1 cellular context compared by ENCODE assay signal in the genomic region with DNA sequence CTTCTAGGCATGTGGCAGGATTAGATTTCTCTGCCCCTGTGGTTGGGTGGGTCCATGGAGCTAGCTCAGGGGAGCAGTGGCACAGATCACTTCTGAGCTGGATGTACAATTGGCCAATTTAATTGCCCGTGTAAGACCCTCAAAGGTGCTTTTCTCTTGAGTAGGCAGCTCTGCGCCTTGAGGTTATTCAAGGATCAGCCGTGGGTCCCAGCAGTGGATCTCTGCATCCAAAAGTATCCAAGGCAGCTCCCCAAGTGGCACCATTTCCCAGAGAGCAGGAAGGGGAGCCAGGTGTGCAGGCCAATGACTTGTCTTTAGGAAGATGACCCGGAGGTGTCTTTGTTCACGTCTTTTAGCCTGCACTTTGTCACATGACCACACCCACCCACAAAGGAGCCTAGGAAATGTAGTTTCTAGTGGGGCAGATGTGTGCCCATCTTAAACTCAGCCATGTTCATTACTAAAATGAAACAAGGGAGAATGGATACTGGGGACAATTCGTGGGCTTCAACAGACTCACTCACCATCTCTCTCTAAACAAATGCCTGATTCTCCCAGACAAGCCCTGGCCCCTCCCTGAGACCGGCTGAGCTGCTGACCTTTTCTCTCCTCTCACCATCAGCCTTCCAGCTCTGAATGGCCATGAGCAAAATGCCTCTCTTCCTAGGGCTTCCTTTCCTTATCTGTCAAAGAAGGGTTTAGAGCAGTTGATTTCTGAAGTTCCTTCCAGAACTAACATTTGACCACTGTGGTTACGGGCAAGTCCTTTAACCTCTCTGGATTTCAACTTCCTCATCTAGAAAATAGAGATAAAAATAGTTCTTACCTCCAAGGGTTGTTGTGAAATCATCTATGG.
TF ChIP-seq lines count a peak whose summit lies in the region.

No MANE protein-coding gene starts in this region.

TF ChIP-seq in GM23338, 12 proteins besides CTCF, POLR2A, EP300 and RAD21 (continued from another document):
- TF ChIP-seq, protein P1, sequence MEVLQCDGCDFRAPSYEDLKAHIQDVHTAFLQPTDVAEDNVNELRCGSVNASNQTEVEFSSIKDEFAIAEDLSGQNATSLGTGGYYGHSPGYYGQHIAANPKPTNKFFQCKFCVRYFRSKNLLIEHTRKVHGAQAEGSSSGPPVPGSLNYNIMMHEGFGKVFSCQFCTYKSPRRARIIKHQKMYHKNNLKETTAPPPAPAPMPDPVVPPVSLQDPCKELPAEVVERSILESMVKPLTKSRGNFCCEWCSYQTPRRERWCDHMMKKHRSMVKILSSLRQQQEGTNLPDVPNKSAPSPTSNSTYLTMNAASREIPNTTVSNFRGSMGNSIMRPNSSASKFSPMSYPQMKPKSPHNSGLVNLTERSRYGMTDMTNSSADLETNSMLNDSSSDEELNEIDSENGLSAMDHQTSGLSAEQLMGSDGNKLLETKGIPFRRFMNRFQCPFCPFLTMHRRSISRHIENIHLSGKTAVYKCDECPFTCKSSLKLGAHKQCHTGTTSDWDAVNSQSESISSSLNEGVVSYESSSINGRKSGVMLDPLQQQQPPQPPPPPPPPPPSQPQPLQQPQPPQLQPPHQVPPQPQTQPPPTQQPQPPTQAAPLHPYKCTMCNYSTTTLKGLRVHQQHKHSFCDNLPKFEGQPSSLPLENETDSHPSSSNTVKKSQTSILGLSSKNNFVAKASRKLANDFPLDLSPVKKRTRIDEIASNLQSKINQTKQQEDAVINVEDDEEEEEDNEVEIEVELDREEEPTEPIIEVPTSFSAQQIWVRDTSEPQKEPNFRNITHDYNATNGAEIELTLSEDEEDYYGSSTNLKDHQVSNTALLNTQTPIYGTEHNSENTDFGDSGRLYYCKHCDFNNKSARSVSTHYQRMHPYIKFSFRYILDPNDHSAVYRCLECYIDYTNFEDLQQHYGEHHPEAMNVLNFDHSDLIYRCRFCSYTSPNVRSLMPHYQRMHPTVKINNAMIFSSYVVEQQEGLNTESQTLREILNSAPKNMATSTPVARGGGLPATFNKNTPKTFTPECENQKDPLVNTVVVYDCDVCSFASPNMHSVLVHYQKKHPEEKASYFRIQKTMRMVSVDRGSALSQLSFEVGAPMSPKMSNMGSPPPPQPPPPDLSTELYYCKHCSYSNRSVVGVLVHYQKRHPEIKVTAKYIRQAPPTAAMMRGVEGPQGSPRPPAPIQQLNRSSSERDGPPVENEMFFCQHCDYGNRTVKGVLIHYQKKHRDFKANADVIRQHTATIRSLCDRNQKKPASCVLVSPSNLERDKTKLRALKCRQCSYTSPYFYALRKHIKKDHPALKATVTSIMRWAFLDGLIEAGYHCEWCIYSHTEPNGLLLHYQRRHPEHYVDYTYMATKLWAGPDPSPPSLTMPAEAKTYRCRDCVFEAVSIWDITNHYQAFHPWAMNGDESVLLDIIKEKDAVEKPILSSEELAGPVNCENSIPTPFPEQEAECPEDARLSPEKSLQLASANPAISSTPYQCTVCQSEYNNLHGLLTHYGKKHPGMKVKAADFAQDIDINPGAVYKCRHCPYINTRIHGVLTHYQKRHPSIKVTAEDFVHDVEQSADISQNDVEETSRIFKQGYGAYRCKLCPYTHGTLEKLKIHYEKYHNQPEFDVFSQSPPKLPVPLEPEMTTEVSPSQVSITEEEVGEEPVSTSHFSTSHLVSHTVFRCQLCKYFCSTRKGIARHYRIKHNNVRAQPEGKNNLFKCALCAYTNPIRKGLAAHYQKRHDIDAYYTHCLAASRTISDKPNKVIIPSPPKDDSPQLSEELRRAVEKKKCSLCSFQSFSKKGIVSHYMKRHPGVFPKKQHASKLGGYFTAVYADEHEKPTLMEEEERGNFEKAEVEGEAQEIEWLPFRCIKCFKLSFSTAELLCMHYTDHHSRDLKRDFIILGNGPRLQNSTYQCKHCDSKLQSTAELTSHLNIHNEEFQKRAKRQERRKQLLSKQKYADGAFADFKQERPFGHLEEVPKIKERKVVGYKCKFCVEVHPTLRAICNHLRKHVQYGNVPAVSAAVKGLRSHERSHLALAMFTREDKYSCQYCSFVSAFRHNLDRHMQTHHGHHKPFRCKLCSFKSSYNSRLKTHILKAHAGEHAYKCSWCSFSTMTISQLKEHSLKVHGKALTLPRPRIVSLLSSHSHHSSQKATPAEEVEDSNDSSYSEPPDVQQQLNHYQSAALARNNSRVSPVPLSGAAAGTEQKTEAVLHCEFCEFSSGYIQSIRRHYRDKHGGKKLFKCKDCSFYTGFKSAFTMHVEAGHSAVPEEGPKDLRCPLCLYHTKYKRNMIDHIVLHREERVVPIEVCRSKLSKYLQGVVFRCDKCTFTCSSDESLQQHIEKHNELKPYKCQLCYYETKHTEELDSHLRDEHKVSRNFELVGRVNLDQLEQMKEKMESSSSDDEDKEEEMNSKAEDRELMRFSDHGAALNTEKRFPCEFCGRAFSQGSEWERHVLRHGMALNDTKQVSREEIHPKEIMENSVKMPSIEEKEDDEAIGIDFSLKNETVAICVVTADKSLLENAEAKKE (CRISPR knock-in tag; IDR thresholded peaks at IDR 0.05), result no peak
- TF ChIP-seq EZH2 (IDR thresholded peaks at IDR 0.05; ENCODE audit: low read depth, unreplicated experiment) (no peak), ZNF114 (CRISPR knock-in tag; IDR thresholded peaks at IDR 0.05) (no peak), ZNF331 (CRISPR knock-in tag; IDR thresholded peaks at IDR 0.05; ENCODE audit: low read depth) (no peak), STAT1 (IDR thresholded peaks at IDR 0.05; ENCODE audit: unreplicated experiment) (no peak), JUNB (IDR thresholded peaks at IDR 0.05; ENCODE audit: unreplicated experiment) (no peak), CREB1 (CRISPR knock-in tag; IDR thresholded peaks at IDR 0.05; ENCODE audit: low read depth) (no peak), NANOG (IDR thresholded peaks at IDR 0.05; ENCODE audit: borderline replicate concordance) (no peak), EZH2phosphoT487 (IDR thresholded peaks at IDR 0.05; ENCODE audit: unreplicated experiment) (no peak)
- TF ChIP-seq, protein P2, sequence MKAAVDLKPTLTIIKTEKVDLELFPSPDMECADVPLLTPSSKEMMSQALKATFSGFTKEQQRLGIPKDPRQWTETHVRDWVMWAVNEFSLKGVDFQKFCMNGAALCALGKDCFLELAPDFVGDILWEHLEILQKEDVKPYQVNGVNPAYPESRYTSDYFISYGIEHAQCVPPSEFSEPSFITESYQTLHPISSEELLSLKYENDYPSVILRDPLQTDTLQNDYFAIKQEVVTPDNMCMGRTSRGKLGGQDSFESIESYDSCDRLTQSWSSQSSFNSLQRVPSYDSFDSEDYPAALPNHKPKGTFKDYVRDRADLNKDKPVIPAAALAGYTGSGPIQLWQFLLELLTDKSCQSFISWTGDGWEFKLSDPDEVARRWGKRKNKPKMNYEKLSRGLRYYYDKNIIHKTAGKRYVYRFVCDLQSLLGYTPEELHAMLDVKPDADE (IDR thresholded peaks at IDR 0.05), result no peak
- TF ChIP-seq, protein P3, sequence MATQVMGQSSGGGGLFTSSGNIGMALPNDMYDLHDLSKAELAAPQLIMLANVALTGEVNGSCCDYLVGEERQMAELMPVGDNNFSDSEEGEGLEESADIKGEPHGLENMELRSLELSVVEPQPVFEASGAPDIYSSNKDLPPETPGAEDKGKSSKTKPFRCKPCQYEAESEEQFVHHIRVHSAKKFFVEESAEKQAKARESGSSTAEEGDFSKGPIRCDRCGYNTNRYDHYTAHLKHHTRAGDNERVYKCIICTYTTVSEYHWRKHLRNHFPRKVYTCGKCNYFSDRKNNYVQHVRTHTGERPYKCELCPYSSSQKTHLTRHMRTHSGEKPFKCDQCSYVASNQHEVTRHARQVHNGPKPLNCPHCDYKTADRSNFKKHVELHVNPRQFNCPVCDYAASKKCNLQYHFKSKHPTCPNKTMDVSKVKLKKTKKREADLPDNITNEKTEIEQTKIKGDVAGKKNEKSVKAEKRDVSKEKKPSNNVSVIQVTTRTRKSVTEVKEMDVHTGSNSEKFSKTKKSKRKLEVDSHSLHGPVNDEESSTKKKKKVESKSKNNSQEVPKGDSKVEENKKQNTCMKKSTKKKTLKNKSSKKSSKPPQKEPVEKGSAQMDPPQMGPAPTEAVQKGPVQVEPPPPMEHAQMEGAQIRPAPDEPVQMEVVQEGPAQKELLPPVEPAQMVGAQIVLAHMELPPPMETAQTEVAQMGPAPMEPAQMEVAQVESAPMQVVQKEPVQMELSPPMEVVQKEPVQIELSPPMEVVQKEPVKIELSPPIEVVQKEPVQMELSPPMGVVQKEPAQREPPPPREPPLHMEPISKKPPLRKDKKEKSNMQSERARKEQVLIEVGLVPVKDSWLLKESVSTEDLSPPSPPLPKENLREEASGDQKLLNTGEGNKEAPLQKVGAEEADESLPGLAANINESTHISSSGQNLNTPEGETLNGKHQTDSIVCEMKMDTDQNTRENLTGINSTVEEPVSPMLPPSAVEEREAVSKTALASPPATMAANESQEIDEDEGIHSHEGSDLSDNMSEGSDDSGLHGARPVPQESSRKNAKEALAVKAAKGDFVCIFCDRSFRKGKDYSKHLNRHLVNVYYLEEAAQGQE (IDR thresholded peaks at IDR 0.05; ENCODE audit: unreplicated experiment), result no peak
